27 cellular contexts compared by ENCODE assay signal in the genomic region with DNA sequence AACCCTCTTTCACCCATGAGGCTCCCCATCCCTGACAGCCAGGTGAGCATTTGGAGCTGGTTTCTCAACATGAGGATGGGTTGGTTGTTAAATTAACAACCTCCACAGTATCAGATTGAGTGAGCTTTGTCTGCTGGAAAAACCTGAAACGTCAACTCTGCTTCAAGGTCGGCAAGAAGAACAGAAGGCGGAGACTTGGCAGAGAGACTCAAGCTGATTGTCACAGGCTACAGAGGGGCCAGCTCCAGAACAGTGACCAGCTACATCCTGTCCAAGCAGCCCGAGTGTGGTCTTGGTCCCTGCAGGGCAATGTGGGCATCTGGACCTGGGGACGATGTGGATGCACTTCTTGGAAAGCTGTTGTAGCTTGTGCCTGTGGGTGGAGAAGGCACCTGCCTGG. TPM values are rescaled to one million over a fixed set of nuclear protein-coding genes. Genes with fewer than 3 reads are reported as not detected.
DNase-seq lines count a peak whose midpoint lies in the region; ATAC-seq and TF ChIP-seq lines count a peak whose summit lies in the region.
"Had no signal": no experiment of that assay in that cellular context is flagged by ENCODE, and none has a peak within 500 bp of the region (broad histone marks: within the 10 kb centered on the region; RNA-seq: fewer than 3 reads in every experiment).

No MANE protein-coding gene starts in this region.

- intact Hi-C loops in mucosa of descending colon (cut with DNase I, micrococcal nuclease) (no loop called here), thyroid gland (cut with DNase I) (no loop called here), cardiac septum (cut with DNase I) (no loop called here)

- H3K36me3 ChIP-seq in SK-N-SH (replicated peaks in 1 of 2; ENCODE audit: control insufficient read depth in 1 of 2, insufficient read depth in 2 of 2, low read length in 1 of 2) (no peaks in the 10 kb centered on the region), mucosa of descending colon (ENCODE audit: low read depth) (no peaks in the 10 kb centered on the region), thyroid gland (no peaks in the 10 kb centered on the region), smooth muscle cell (ENCODE audit: low read depth) (no peaks in the 10 kb centered on the region)
- H3K36me3 ChIP-seq: BLaER1 treated with 17β-estradiol and CSF1 and Interleukin-3, amounts not matched to agents 10 nM and 100 nM had no signal

- no peaks in the 10 kb centered on the region for H3F3A ChIP-seq in SK-N-SH (replicated peaks; ENCODE audit: insufficient read depth)
- no peaks in the 10 kb centered on the region for H3F3A ChIP-seq in smooth muscle cell (ENCODE audit: low read depth)

- CTCF ChIA-PET in SK-N-SH (lab: Yijun Ruan, JAX) = interaction anchor here (0.7 to 1.8 kb wide), 5 partner anchors 11 to 187 kb away, joined by 3 to 11 read pairs (median 4); no protein-coding TSS in a partner anchor

- peak; percentile 67 for DNase-seq in SK-N-SH
- DNase-seq in cerebellar cortex (ENCODE audit: low spot score) = peak; percentile 39
- DNase-seq in mucosa of descending colon = no peak
- peak; percentile 43 to 44 for DNase-seq in thyroid gland
- DNase-seq in cardiac septum (ENCODE audit: low spot score) = no peak
- DNase-seq in T1000 (lab: John Stamatoyannopoulos, UW) = no peak
- DNase-seq in smooth muscle cell (lab: John Stamatoyannopoulos, UW; ENCODE audit: unreplicated experiment) = no peak
- DNase-seq: AML-193; CD4-positive, alpha-beta memory T cell; COR-L47; GDM1; H9; Karpas-422; NCI-H1092 treated with DMSO at 0.1 percent for 48 hours; NCI-H1436; NCI-H187; NCI-H2171 treated with DMSO at 0.1 percent for 48 hours; NCI-H524; NCI-H748 treated with DMSO at 0.1 percent for 48 hours; NK-92 treated with Interleukin-12 subunit alpha and Interleukin-12 subunit beta, amount 100 ng/mL, for 24 hours; RPMI8226; SHP77 had no signal

- H3K4me1 ChIP-seq in SK-N-SH (ENCODE audit: control insufficient read depth in 1 of 2, insufficient read depth in 2 of 2, low read depth in 1 of 2, low read length in 1 of 2) = peaks cover 0 to 15% of the 10 kb centered on the region in 2 experiments; a peak in 2 of 4 replicates
- H3K4me1 ChIP-seq in mucosa of descending colon (ENCODE audit: low read depth) = no peaks in the 10 kb centered on the region
- no peaks in the 10 kb centered on the region for H3K4me1 ChIP-seq in thyroid gland
- no peaks in the 10 kb centered on the region for H3K4me1 ChIP-seq in smooth muscle cell (ENCODE audit: low read depth)
- H3K4me1 ChIP-seq: A549; BLaER1 treated with 17β-estradiol and CSF1 and Interleukin-3, amounts not matched to agents 10 nM and 100 nM had no signal

- TF ChIP-seq RAD21 in SK-N-SH (IDR thresholded peaks at IDR 0.05; ENCODE audit: low read length) = no peak

- H3K79me2 ChIP-seq in SK-N-SH (ENCODE audit: insufficient read depth) (no peaks in the 10 kb centered on the region), smooth muscle cell (ENCODE audit: low read depth) (no peaks in the 10 kb centered on the region)

- H3K9me2 ChIP-seq in SK-N-SH = no peaks in the 10 kb centered on the region

- no peak overlapping the region for H3K4me3 ChIP-seq in SK-N-SH (ENCODE audit: low read depth in 2 of 2, low read length in 1 of 2)
- no peak overlapping the region for H3K4me3 ChIP-seq in mucosa of descending colon
- H3K4me3 ChIP-seq in thyroid gland (replicated peaks in 1 of 3) = no peak overlapping the region
- H3K4me3 ChIP-seq in smooth muscle cell = no peak overlapping the region
- H3K4me3 ChIP-seq: A549; BLaER1 treated with 17β-estradiol and CSF1 and Interleukin-3, amounts not matched to agents 10 nM and 100 nM; GM12878; GM23338 had no signal

- H3K9me3 ChIP-seq in SK-N-SH (no peaks in the 10 kb centered on the region), mucosa of descending colon (no peaks in the 10 kb centered on the region), thyroid gland (no peaks in the 10 kb centered on the region), smooth muscle cell (replicated peaks; ENCODE audit: low read depth) (no peaks in the 10 kb centered on the region)
- H3K9me3 ChIP-seq: A549; BLaER1 treated with 17β-estradiol and CSF1 and Interleukin-3, amounts not matched to agents 10 nM and 100 nM had no signal

- H3K9ac ChIP-seq in SK-N-SH = no peak overlapping the region
- no peak overlapping the region for H3K9ac ChIP-seq in smooth muscle cell (ENCODE audit: low read depth)
- H3K9ac ChIP-seq: BLaER1 treated with 17β-estradiol and CSF1 and Interleukin-3, amounts not matched to agents 10 nM and 100 nM had no signal

- ATAC-seq in mucosa of descending colon = peak; percentile 17
- ATAC-seq: A549, GM12878, GM23338, HepG2 had no signal

- TF ChIP-seq EP300 in SK-N-SH (IDR thresholded peaks at IDR 0.05; ENCODE audit: borderline replicate concordance in 1 of 2, low read depth in 1 of 2, low read length in 1 of 2) = no peak

- no peak for TF ChIP-seq POLR2A in thyroid gland (IDR thresholded peaks at IDR 0.05)

- POLR2A ChIA-PET in SK-N-SH (lab: Yijun Ruan, JAX) = interaction anchor here (0.6 kb wide), 1 partner anchor 34 kb away, joined by 3 read pairs; no protein-coding TSS in a partner anchor

- H3K4me2 ChIP-seq in SK-N-SH = no peak overlapping the region
- H3K4me2 ChIP-seq in smooth muscle cell = no peak overlapping the region
- H3K4me2 ChIP-seq: A549; BLaER1 treated with 17β-estradiol and CSF1 and Interleukin-3, amounts not matched to agents 10 nM and 100 nM; GM23338 had no signal

- WGBS in SK-N-SH (ENCODE audit: low lambda C conversion rate) = 17% methylated on average over 2 of the region's 5 CpGs
- WGBS in thyroid gland, 2 donors = 38 to 52% methylated on average over 5 of the region's 5 CpGs
- 77% methylated on average over 5 of the region's 5 CpGs for WGBS in smooth muscle cell (ENCODE audit: low lambda C conversion rate)

- H4K20me1 ChIP-seq in SK-N-SH (ENCODE audit: insufficient read depth) (no peaks in the 10 kb centered on the region), smooth muscle cell (ENCODE audit: low read depth) (no peaks in the 10 kb centered on the region)
- H4K20me1 ChIP-seq: BLaER1 treated with 17β-estradiol and CSF1 and Interleukin-3, amounts not matched to agents 10 nM and 100 nM had no signal

- TF ChIP-seq CTCF in SK-N-SH (IDR thresholded peaks at IDR 0.05) = no peak
- TF ChIP-seq CTCF in mucosa of descending colon (IDR thresholded peaks at IDR 0.05) = no peak
- no peak for TF ChIP-seq CTCF in thyroid gland (IDR thresholded peaks at IDR 0.05)
- TF ChIP-seq CTCF in smooth muscle cell (IDR thresholded peaks at IDR 0.05; ENCODE audit: borderline replicate concordance, insufficient read depth, poor library complexity, severe bottlenecking) = no peak

- H3K27ac ChIP-seq in SK-N-SH (ENCODE audit: low read depth in 2 of 2, low read length in 1 of 2) (no peak overlapping the region; a peak in 1 of 4 replicates), thyroid gland (no peak overlapping the region), smooth muscle cell (ENCODE audit: low read depth) (no peak overlapping the region)
- H3K27ac ChIP-seq: A549; BLaER1 treated with 17β-estradiol and CSF1 and Interleukin-3, amounts not matched to agents 10 nM and 100 nM had no signal

- no peak overlapping the region for H2AFZ ChIP-seq in SK-N-SH (ENCODE audit: low read depth)
- no peak overlapping the region for H2AFZ ChIP-seq in smooth muscle cell (ENCODE audit: low read depth)

- H3K27me3 ChIP-seq in SK-N-SH (ENCODE audit: insufficient read depth) (no peaks in the 10 kb centered on the region; the same call in 1 of the 2 replicates), thyroid gland (no peaks in the 10 kb centered on the region), smooth muscle cell (ENCODE audit: low read depth) (no peaks in the 10 kb centered on the region)
- H3K27me3 ChIP-seq: BLaER1 treated with 17β-estradiol and CSF1 and Interleukin-3, amounts not matched to agents 10 nM and 100 nM had no signal

TF ChIP-seq in SK-N-SH, 30 proteins besides CTCF, POLR2A, EP300 and RAD21 (continues in another document):
- TF ChIP-seq YY1 (IDR thresholded peaks at IDR 0.05; ENCODE audit: low read depth) (no peak), RXRA (IDR thresholded peaks at IDR 0.05; ENCODE audit: borderline replicate concordance, low read depth) (no peak), FOSL2 (IDR thresholded peaks at IDR 0.05; ENCODE audit: borderline replicate concordance, low read depth) (no peak), EZH2phosphoT487 (IDR thresholded peaks at IDR 0.05; ENCODE audit: borderline replicate concordance, low read depth) (no peak), POLR2AphosphoS5 (IDR thresholded peaks at IDR 0.05; ENCODE audit: low read depth, low read length) (no peak), RFX5 (IDR thresholded peaks at IDR 0.05; ENCODE audit: low read length) (no peak), CHD2 (IDR thresholded peaks at IDR 0.05; ENCODE audit: low read length, partially characterized antibody) (no peak), NFIC (IDR thresholded peaks at IDR 0.05; ENCODE audit: borderline replicate concordance) (no peak), ELF1 (IDR thresholded peaks at IDR 0.05) (no peak), NRF1 (IDR thresholded peaks at IDR 0.05; ENCODE audit: low read depth, low read length) (no peak)
- TF ChIP-seq, protein P1, sequence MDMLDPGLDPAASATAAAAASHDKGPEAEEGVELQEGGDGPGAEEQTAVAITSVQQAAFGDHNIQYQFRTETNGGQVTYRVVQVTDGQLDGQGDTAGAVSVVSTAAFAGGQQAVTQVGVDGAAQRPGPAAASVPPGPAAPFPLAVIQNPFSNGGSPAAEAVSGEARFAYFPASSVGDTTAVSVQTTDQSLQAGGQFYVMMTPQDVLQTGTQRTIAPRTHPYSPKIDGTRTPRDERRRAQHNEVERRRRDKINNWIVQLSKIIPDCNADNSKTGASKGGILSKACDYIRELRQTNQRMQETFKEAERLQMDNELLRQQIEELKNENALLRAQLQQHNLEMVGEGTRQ (IDR thresholded peaks at IDR 0.05; ENCODE audit: borderline replicate concordance, low read depth, low read length) = no peak
- TF ChIP-seq, protein P2, sequence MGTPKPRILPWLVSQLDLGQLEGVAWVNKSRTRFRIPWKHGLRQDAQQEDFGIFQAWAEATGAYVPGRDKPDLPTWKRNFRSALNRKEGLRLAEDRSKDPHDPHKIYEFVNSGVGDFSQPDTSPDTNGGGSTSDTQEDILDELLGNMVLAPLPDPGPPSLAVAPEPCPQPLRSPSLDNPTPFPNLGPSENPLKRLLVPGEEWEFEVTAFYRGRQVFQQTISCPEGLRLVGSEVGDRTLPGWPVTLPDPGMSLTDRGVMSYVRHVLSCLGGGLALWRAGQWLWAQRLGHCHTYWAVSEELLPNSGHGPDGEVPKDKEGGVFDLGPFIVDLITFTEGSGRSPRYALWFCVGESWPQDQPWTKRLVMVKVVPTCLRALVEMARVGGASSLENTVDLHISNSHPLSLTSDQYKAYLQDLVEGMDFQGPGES (IDR thresholded peaks at IDR 0.05; ENCODE audit: low read depth, low read length) = no peak

RNA-seq across cellular contexts. Expression of a gene that starts 36.6 kb away (rescaled TPM):
- polyA plus RNA-seq in SK-N-SH (2012; rRNA removed) (20.5 and 25.6 TPM in 2 replicates), smooth muscle cell (10.4 and 14.8 TPM in 2 replicates)
- polyA plus RNA-seq in SK-N-SH (2012; cell fraction: cytosol; rRNA removed) = 18.6 and 23.4 TPM in 2 replicates
- polyA plus RNA-seq in SK-N-SH (2012; cell fraction: nucleus; rRNA removed) = 18.5 and 19.6 TPM in 2 replicates
- total RNA-seq in mucosa of descending colon (10 to 100 TPM; 19.1 to 31.8 (median 26.6) TPM), thyroid gland (10 to 100 TPM in 1 of 4 donors, 1 to 10 TPM in 3; 3.7 to 12.0 (median 6.4) TPM), cardiac septum (2.8 TPM), smooth muscle cell (9.5 and 9.8 TPM in 2 replicates)
- polyA plus RNA-seq: CD4-positive, alpha-beta memory T cell had no signal

Comparison
In these comparisons a context has a peak if more than half of its experiments do, and no peak if none do; other contexts are left out.
1. DNase-seq: peak in SK-N-SH (single experiment), cerebellar cortex (single experiment) and thyroid gland (2 of 2); none in mucosa of descending colon (0 of 3), cardiac septum (single experiment), T1000 (single experiment) and smooth muscle cell (single experiment).